ENCODE assay signal across 1 cellular context in the genomic region with DNA sequence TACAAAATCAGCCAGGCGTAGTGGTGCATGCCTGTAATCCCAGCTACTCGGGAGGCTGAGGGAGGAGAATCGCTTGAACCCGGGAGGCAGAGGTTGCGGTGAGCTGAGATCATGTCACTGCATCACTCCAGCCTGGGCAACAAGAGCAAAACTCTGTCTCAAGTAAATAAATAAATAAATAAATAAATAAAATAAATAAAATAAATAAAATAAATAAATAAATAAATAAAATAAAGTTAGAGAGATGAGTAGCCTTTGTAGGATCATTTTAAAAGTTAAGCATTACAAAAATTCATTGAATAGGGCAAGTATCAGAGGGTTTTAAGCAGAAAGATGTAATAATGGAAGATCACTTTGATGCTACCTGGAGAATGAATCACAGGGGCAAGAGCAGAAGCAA. TPM values are rescaled to one million over a fixed set of nuclear protein-coding genes. Genes with fewer than 3 reads are reported as not detected.
"Had no signal": no experiment of that assay in that cellular context is flagged by ENCODE, and none has a peak within 500 bp of the region (broad histone marks: within the 10 kb centered on the region; RNA-seq: fewer than 3 reads in every experiment).

No MANE protein-coding gene starts in this region.

RNA-seq across cellular contexts. Expression of gene GRIK2, which starts 9.8 kb away (rescaled TPM):
- total RNA-seq: NCI-H460 had no signal
